Comparison of ENCODE assay signal across 1 cellular context in the genomic region with DNA sequence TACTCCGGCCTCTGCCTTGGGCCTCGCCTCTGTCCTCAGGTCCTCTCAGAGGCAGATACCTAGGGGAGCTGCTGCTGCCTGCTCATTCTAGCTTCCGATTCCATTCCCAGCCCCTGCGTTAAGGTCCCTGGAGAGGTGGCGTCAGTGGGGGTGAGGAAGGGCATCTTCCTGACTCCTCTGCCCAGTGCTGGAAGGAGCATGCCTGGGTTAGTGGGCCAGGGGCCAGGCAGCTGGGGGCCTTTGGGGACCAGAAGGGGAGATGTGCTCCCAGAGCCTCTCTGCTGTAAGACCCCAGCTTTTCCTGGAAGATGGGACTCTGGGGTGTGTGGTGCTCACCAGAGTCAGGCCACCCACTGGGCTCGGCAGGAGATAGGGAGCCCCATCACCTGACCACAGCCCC.
TF ChIP-seq lines count a peak whose summit lies in the region.

No MANE protein-coding gene starts in this region.

TF ChIP-seq in WTC11, 78 proteins besides CTCF, POLR2A, EP300 and RAD21 (continued from another document):
- TF ChIP-seq, protein P1, sequence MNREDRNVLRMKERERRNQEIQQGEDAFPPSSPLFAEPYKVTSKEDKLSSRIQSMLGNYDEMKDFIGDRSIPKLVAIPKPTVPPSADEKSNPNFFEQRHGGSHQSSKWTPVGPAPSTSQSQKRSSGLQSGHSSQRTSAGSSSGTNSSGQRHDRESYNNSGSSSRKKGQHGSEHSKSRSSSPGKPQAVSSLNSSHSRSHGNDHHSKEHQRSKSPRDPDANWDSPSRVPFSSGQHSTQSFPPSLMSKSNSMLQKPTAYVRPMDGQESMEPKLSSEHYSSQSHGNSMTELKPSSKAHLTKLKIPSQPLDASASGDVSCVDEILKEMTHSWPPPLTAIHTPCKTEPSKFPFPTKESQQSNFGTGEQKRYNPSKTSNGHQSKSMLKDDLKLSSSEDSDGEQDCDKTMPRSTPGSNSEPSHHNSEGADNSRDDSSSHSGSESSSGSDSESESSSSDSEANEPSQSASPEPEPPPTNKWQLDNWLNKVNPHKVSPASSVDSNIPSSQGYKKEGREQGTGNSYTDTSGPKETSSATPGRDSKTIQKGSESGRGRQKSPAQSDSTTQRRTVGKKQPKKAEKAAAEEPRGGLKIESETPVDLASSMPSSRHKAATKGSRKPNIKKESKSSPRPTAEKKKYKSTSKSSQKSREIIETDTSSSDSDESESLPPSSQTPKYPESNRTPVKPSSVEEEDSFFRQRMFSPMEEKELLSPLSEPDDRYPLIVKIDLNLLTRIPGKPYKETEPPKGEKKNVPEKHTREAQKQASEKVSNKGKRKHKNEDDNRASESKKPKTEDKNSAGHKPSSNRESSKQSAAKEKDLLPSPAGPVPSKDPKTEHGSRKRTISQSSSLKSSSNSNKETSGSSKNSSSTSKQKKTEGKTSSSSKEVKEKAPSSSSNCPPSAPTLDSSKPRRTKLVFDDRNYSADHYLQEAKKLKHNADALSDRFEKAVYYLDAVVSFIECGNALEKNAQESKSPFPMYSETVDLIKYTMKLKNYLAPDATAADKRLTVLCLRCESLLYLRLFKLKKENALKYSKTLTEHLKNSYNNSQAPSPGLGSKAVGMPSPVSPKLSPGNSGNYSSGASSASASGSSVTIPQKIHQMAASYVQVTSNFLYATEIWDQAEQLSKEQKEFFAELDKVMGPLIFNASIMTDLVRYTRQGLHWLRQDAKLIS (CRISPR knock-in tag; IDR thresholded peaks at IDR 0.05; ENCODE audit: borderline replicate concordance), result no peak
- TF ChIP-seq TEAD4 (CRISPR knock-in tag; IDR thresholded peaks at IDR 0.05) (no peak), NR1H2 (CRISPR knock-in tag; IDR thresholded peaks at IDR 0.05) (no peak), RELA (CRISPR knock-in tag; IDR thresholded peaks at IDR 0.05; ENCODE audit: borderline replicate concordance) (no peak), TCF7 (CRISPR knock-in tag; IDR thresholded peaks at IDR 0.05; ENCODE audit: low read depth) (no peak), SP1 (CRISPR knock-in tag; conservative IDR thresholded peaks at IDR 0.05) (no peak), CBFB (CRISPR knock-in tag; IDR thresholded peaks at IDR 0.05; ENCODE audit: low read depth) (no peak)
- TF ChIP-seq, protein P2, sequence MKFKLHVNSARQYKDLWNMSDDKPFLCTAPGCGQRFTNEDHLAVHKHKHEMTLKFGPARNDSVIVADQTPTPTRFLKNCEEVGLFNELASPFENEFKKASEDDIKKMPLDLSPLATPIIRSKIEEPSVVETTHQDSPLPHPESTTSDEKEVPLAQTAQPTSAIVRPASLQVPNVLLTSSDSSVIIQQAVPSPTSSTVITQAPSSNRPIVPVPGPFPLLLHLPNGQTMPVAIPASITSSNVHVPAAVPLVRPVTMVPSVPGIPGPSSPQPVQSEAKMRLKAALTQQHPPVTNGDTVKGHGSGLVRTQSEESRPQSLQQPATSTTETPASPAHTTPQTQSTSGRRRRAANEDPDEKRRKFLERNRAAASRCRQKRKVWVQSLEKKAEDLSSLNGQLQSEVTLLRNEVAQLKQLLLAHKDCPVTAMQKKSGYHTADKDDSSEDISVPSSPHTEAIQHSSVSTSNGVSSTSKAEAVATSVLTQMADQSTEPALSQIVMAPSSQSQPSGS (CRISPR knock-in tag; IDR thresholded peaks at IDR 0.05; ENCODE audit: borderline replicate concordance, low read depth), result no peak
- TF ChIP-seq, protein P3, sequence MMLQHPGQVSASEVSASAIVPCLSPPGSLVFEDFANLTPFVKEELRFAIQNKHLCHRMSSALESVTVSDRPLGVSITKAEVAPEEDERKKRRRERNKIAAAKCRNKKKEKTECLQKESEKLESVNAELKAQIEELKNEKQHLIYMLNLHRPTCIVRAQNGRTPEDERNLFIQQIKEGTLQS (CRISPR knock-in tag; conservative IDR thresholded peaks at IDR 0.05), result no peak
- TF ChIP-seq, protein P4, sequence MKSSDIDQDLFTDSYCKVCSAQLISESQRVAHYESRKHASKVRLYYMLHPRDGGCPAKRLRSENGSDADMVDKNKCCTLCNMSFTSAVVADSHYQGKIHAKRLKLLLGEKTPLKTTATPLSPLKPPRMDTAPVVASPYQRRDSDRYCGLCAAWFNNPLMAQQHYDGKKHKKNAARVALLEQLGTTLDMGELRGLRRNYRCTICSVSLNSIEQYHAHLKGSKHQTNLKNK (CRISPR knock-in tag; IDR thresholded peaks at IDR 0.05), result no peak
- TF ChIP-seq, protein P5, sequence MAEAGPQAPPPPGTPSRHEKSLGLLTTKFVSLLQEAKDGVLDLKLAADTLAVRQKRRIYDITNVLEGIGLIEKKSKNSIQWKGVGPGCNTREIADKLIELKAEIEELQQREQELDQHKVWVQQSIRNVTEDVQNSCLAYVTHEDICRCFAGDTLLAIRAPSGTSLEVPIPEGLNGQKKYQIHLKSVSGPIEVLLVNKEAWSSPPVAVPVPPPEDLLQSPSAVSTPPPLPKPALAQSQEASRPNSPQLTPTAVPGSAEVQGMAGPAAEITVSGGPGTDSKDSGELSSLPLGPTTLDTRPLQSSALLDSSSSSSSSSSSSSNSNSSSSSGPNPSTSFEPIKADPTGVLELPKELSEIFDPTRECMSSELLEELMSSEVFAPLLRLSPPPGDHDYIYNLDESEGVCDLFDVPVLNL (CRISPR knock-in tag; IDR thresholded peaks at IDR 0.05; ENCODE audit: borderline replicate concordance, low read depth), result no peak
